Comparison of ENCODE assay signal across 2 cellular contexts in genomic region chr2:64858541-64859031, GRCh38.
TF ChIP-seq lines count a peak whose summit lies in the region.

No MANE protein-coding gene starts in this region.

TF ChIP-seq in IMR-90, 13 proteins besides CTCF, POLR2A, EP300 and RAD21:
- TF ChIP-seq CHD1 (IDR thresholded peaks at IDR 0.05; ENCODE audit: low read depth, low read length) (no peak), RFX5 (IDR thresholded peaks at IDR 0.05; ENCODE audit: low read depth, low read length) (no peak), MXI1 (IDR thresholded peaks at IDR 0.05; ENCODE audit: borderline replicate concordance, low read depth, low read length) (no peak), ELK1 (IDR thresholded peaks at IDR 0.05; ENCODE audit: borderline replicate concordance, low read depth, low read length) (no peak), CEBPB (IDR thresholded peaks at IDR 0.05; ENCODE audit: low read depth, low read length) (no peak), MAFK (IDR thresholded peaks at IDR 0.05; ENCODE audit: low read depth, low read length) (no peak), RCOR1 (IDR thresholded peaks at IDR 0.05; ENCODE audit: insufficient replicate concordance, low read length) (no peak), BHLHE40 (IDR thresholded peaks at IDR 0.05; ENCODE audit: low read depth, low read length) (no peak), SMC3 (IDR thresholded peaks at IDR 0.05; ENCODE audit: low read depth, low read length) (no peak), MAZ (IDR thresholded peaks at IDR 0.05; ENCODE audit: borderline replicate concordance, low read depth, low read length) (no peak), NFE2L2 (IDR thresholded peaks at IDR 0.05; ENCODE audit: low read depth, low read length) (no peak), FOS (IDR thresholded peaks at IDR 0.05; ENCODE audit: low read depth, low read length) (no peak)
- TF ChIP-seq, protein P1, sequence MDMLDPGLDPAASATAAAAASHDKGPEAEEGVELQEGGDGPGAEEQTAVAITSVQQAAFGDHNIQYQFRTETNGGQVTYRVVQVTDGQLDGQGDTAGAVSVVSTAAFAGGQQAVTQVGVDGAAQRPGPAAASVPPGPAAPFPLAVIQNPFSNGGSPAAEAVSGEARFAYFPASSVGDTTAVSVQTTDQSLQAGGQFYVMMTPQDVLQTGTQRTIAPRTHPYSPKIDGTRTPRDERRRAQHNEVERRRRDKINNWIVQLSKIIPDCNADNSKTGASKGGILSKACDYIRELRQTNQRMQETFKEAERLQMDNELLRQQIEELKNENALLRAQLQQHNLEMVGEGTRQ (IDR thresholded peaks at IDR 0.05; ENCODE audit: low read depth, low read length) = no peak

TF ChIP-seq in HepG2, 621 proteins besides CTCF, POLR2A, EP300 and RAD21:
- TF ChIP-seq TARDBP (CRISPR knock-in tag; IDR thresholded peaks at IDR 0.05) (no peak), MEF2D (CRISPR knock-in tag; IDR thresholded peaks at IDR 0.05) (peak; percentile 12; the same call in 1 of the 2 replicates), ZNF605 (CRISPR knock-in tag; IDR thresholded peaks at IDR 0.05) (no peak), NR2F6 (IDR thresholded peaks at IDR 0.05) (no peak), NR2F6 (CRISPR knock-in tag; IDR thresholded peaks at IDR 0.05) (0 out of 2 replicates have a peak, but pooled peaks have one; percentile 1), SSRP1 (CRISPR knock-in tag; IDR thresholded peaks at IDR 0.05) (0 out of 2 replicates have a peak, but pooled peaks have one; percentile 43)
- TF ChIP-seq, protein P2, sequence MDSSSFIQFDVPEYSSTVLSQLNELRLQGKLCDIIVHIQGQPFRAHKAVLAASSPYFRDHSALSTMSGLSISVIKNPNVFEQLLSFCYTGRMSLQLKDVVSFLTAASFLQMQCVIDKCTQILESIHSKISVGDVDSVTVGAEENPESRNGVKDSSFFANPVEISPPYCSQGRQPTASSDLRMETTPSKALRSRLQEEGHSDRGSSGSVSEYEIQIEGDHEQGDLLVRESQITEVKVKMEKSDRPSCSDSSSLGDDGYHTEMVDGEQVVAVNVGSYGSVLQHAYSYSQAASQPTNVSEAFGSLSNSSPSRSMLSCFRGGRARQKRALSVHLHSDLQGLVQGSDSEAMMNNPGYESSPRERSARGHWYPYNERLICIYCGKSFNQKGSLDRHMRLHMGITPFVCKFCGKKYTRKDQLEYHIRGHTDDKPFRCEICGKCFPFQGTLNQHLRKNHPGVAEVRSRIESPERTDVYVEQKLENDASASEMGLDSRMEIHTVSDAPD (CRISPR knock-in tag; IDR thresholded peaks at IDR 0.05) = no peak
